19 cellular contexts compared by ENCODE assay signal in the genomic region with DNA sequence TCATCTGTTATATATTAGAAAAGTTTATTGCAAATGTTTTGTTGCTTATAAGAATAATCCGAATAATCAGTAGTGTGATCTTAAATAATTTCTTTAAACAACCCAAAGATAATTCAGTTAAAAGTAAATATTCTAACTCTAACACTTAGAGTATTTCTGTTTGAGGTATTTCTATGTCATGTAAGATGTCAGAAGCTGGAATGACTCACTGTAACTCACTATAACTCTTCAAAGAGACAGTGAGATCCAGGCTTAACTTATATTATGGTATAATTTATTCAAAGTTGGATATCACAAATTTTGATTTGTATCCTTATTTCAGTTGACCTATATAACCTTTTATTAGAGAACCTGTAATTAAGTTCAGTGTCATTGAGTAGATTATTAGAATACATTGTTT. TPM values are rescaled to one million over a fixed set of nuclear protein-coding genes. Genes with fewer than 3 reads are reported as not detected.
DNase-seq lines count a peak whose midpoint lies in the region; ATAC-seq, FAIRE-seq and TF ChIP-seq lines count a peak whose summit lies in the region.
"Had no signal": no experiment of that assay in that cellular context is flagged by ENCODE, and none has a peak within 500 bp of the region (broad histone marks: within the 10 kb centered on the region; RNA-seq: fewer than 3 reads in every experiment).

No MANE protein-coding gene starts in this region.

- H3K9me3 ChIP-seq in GM23248 (ENCODE audit: low read depth) (no peaks in the 10 kb centered on the region), GM12878 (replicated peaks; ENCODE audit: control insufficient read depth, insufficient read depth, low read length) (no peaks in the 10 kb centered on the region; the same call in 2 of the 3 replicates)

- SMC1A ChIA-PET in GM12878 (lab: Charles Lee; ENCODE audit: uncharacterized antibody, unreplicated experiment) = interaction anchor here (2.3 to 17.7 kb wide), 4 partner anchors 14 to 23 kb away, joined by 7 to 177 read pairs (median 84); no protein-coding TSS in a partner anchor

- TF ChIP-seq POLR2A in GM12878 (IDR thresholded peaks at IDR 0.05; ENCODE audit: low read depth, low read length) = no peak

- H3K79me2 ChIP-seq in GM23248 (ENCODE audit: insufficient read depth) = peaks cover 100% of the 10 kb centered on the region
- peaks cover 61% of the 10 kb centered on the region for H3K79me2 ChIP-seq in GM12878 (ENCODE audit: control insufficient read depth, insufficient read depth, low read length)

- H3K9me2 ChIP-seq in GM23248 (ENCODE audit: insufficient read depth) = no peaks in the 10 kb centered on the region

- TF ChIP-seq RAD21 in GM12878 (IDR thresholded peaks at IDR 0.05; ENCODE audit: insufficient read depth, low read depth, low read length) = no peak

- H3K4me3 Mint-ChIP-seq in stimulated activated effector memory CD8-positive, alpha-beta T cell treated with anti-CD3 and anti-CD28 coated beads, Interleukin-12 subunit alpha, Interleukin-12 subunit beta, amount 100 ng/mL, for 72 hours = no peak overlapping the region
- H3K4me3 Mint-ChIP-seq: CD14-positive monocyte, H9 had no signal

- TF ChIP-seq EP300 in GM12878 (IDR thresholded peaks at IDR 0.05; ENCODE audit: borderline replicate concordance in 1 of 2, control insufficient read depth in 1 of 2, low read depth in 2 of 2, low read length in 2 of 2) = no peak

- no peak overlapping the region for H2AFZ ChIP-seq in GM23248
- H2AFZ ChIP-seq in GM12878 (ENCODE audit: control insufficient read depth, low read depth, low read length) = no peak overlapping the region

- H4K20me1 ChIP-seq in GM23248 (ENCODE audit: insufficient read depth) (no peaks in the 10 kb centered on the region), GM12878 (ENCODE audit: control insufficient read depth, insufficient read depth) (no peaks in the 10 kb centered on the region)

- in situ Hi-C loops in GM23248 (cut with MboI) (no loop called here), GM12878 (cut with MboI) (no loop called here)

- H3K27ac ChIP-seq in GM23248 = no peak overlapping the region
- H3K27ac ChIP-seq in GM12878 (ENCODE audit: control insufficient read depth, insufficient read depth) = no peak overlapping the region
- H3K27ac ChIP-seq: HL-60 had no signal

- H3K27ac Mint-ChIP-seq in stimulated activated effector memory CD8-positive, alpha-beta T cell treated with anti-CD3 and anti-CD28 coated beads, Interleukin-12 subunit alpha, Interleukin-12 subunit beta, amount 100 ng/mL, for 72 hours = no peak overlapping the region
- H3K27ac Mint-ChIP-seq: CD14-positive monocyte, H9 had no signal

- 88 to 90% methylated on average over 1 of the region's 1 CpG for WGBS in GM23248 (ENCODE audit: low coverage in 1 of 2, low lambda C conversion rate in 2 of 2, missing lambda C conversion rate in 2 of 2), 2 experiments
- 96% methylated on average over 1 of the region's 1 CpG for WGBS in GM12878 (ENCODE audit: insufficient coverage, insufficient replicate concordance, low lambda C conversion rate, missing lambda C conversion rate)

- FAIRE-seq in A204.1 (lab: Jason Lieb, UNC) (peak; percentile 80), GM12878 (lab: Jason Lieb, UNC) (no peak)
- FAIRE-seq: HTR-8/SVneo had no signal

- H3K9ac ChIP-seq in GM23248 (no peak overlapping the region), GM12878 (ENCODE audit: control insufficient read depth, insufficient read depth, low read length) (no peak overlapping the region)

- H3K4me3 ChIP-seq in GM23248 (no peak overlapping the region), GM12878 (no peak overlapping the region)

- H3K4me1 ChIP-seq in GM23248 (ENCODE audit: insufficient read depth) (peaks cover 24% of the 10 kb centered on the region), GM12878 (ENCODE audit: control insufficient read depth, insufficient read depth, low read length) (no peaks in the 10 kb centered on the region)

- peak; percentile 52 for DNase-seq in GM23248
- DNase-seq in GM12878 (ENCODE audit: low read depth, low spot score) = no peak
- DNase-seq in iris pigment epithelial cell (ENCODE audit: low read depth) = peak; percentile 35
- no peak for DNase-seq in stimulated activated effector memory CD8-positive, alpha-beta T cell treated with anti-CD3 and anti-CD28 coated beads, Interleukin-12 subunit alpha, Interleukin-12 subunit beta, amount 100 ng/mL, for 72 hours (ENCODE audit: low spot score in 2 of 2)
- DNase-seq in stimulated activated CD4-positive, alpha-beta T cell treated with anti-CD3 and anti-CD28 coated beads, Interleukin-15, amount 100 ng/mL, for 24 hours = no peak
- DNase-seq: DMS 273 treated with DMSO at 0.1 percent for 48 hours, H9, NCI-H1436, NCI-H2029, NCI-H2171, NCI-H748 treated with DMSO at 0.1 percent for 48 hours, OCI-M1, RPMI8226 had no signal

- H3K36me3 Mint-ChIP-seq in stimulated activated effector memory CD8-positive, alpha-beta T cell treated with anti-CD3 and anti-CD28 coated beads, Interleukin-12 subunit alpha, Interleukin-12 subunit beta, amount 100 ng/mL, for 72 hours = no peaks in the 10 kb centered on the region

- no peaks in the 10 kb centered on the region for H3K9me3 Mint-ChIP-seq in stimulated activated effector memory CD8-positive, alpha-beta T cell treated with anti-CD3 and anti-CD28 coated beads, Interleukin-12 subunit alpha, Interleukin-12 subunit beta, amount 100 ng/mL, for 72 hours
- H3K9me3 Mint-ChIP-seq: CD14-positive monocyte, H9 had no signal

- H3K4me2 ChIP-seq in GM23248 (ENCODE audit: unreplicated experiment) (no peak overlapping the region), GM12878 (ENCODE audit: control insufficient read depth, insufficient read depth) (no peak overlapping the region; the same call in 1 of the 2 replicates)

- no peak for TF ChIP-seq CTCF in GM12878 (IDR thresholded peaks at IDR 0.05 in 2 of 3, conservative IDR thresholded peaks at IDR 0.05 in 1 of 3; ENCODE audit: control insufficient read depth in 2 of 3, extremely low read depth in 1 of 3, insufficient read depth in 1 of 3, low read depth in 3 of 3, low read length in 3 of 3)

- H3K36me3 ChIP-seq in GM23248 (ENCODE audit: low read depth) = peaks cover 4% of the 10 kb centered on the region; the same call in 1 of the 2 replicates
- H3K36me3 ChIP-seq in GM12878 (ENCODE audit: control insufficient read depth in 2 of 2, insufficient read depth in 2 of 2, low read length in 1 of 2) = peaks cover 0 to 4% of the 10 kb centered on the region in 2 experiments; a peak in 2 of 4 replicates

- BruUV-seq in GM12878 (replicated peaks; lab: Mats Ljungman, UMichigan) = no TSS peak

- POLR2A ChIA-PET in GM12878 (lab: Charles Lee) = interaction anchor here (0.6 to 4.1 kb wide), 4 partner anchors 9 to 939 kb away, joined by 3 to 21 read pairs (median 3); no protein-coding TSS in a partner anchor

- CTCF ChIA-PET in GM12878 (lab: Yijun Ruan, JAX) = interaction anchor here (3.2 kb wide), 1 partner anchor 38 kb away, joined by 10 read pairs; no protein-coding TSS in a partner anchor

- RAD21 ChIA-PET in GM12878 (lab: Charles Lee; ENCODE audit: unreplicated experiment) = interaction anchor here (0.7 to 5.2 kb wide), 5 partner anchors 10 to 481 kb away, joined by 5 to 31 read pairs (median 9); no protein-coding TSS in a partner anchor

- intact Hi-C loops in GM12878 (cut with micrococcal nuclease; ENCODE audit: unreplicated experiment) = loop anchor here (10.0 kb wide), 2 partner anchors 393 to 617 kb away; a partner anchor contains a TSS

- no peaks in the 10 kb centered on the region for H3F3A ChIP-seq in GM23248 (ENCODE audit: insufficient read depth)

- ATAC-seq in GM12878 (peak; percentile 49), GM21390 (IDR thresholded peaks at IDR 0.05; ENCODE audit: unreplicated experiment) (no peak), GM18502 (IDR thresholded peaks at IDR 0.05; ENCODE audit: poor library complexity, unreplicated experiment) (no peak)
- ATAC-seq in stimulated activated effector memory CD8-positive, alpha-beta T cell treated with anti-CD3 and anti-CD28 coated beads, Interleukin-12 subunit alpha, Interleukin-12 subunit beta, amount 100 ng/mL, for 72 hours = no peak

- peaks cover 25% of the 10 kb centered on the region for H3K4me1 Mint-ChIP-seq in stimulated activated effector memory CD8-positive, alpha-beta T cell treated with anti-CD3 and anti-CD28 coated beads, Interleukin-12 subunit alpha, Interleukin-12 subunit beta, amount 100 ng/mL, for 72 hours

- no peaks in the 10 kb centered on the region for H3K27me3 ChIP-seq in GM23248 (replicated peaks; ENCODE audit: insufficient read depth)
- no peaks in the 10 kb centered on the region for H3K27me3 ChIP-seq in GM12878 (replicated peaks in 1 of 2; ENCODE audit: control insufficient read depth in 2 of 2, insufficient read depth in 2 of 2, low read length in 1 of 2)

RNA-seq across cellular contexts. Expression of a gene that starts 6.9 kb away (rescaled TPM):
- total RNA-seq in GM23248 (2014; rRNA removed; shearing (Covaris generic)) = 12.1 and 22.4 TPM in 2 replicates
- polyA plus RNA-seq in GM23248 (2016; fragmentation: Nextera tagmentation; extraction: Ambion mirVana) (22.5 and 23.4 TPM in 2 replicates), GM12878 (2011; rRNA removed) (58.0 and 71.0 TPM in 2 replicates), GM12878 (2014; fragmentation: Illumina TruSeq; extraction: Trizol) (19.1 and 26.5 TPM in 2 replicates), GM12878 (2014; fragmentation: Nextera tagmentation; extraction: Ambion mirVana) (1 to 10 TPM; 7.4 to 9.2 TPM), GM12878 (2014; rRNA removed) (15.8 and 17.7 TPM in 2 replicates), GM12878 (2016; fragmentation: Nextera tagmentation; extraction: Ambion mirVana) (10 to 100 TPM; 19.3 to 23.6 TPM)
- total RNA-seq in GM12878 (2013; cell fraction: nucleolus; rRNA removed) = 608 and 633 TPM in 2 replicates
- total RNA-seq in GM12878 (2014; rRNA removed) (23.0 and 24.8 TPM in 2 replicates), GM12878 (2014; rRNA removed; fragmentation: Illumina TruSeq; extraction: Trizol) (27.4 and 34.2 TPM in 2 replicates), GM12878 (2021) (35.5 and 38.0 TPM in 2 replicates)
- 19.0 TPM for polyA plus RNA-seq in GM12878 (2011; ENCODE audit: low read depth)
- 23.0 and 24.2 TPM in 2 replicates for polyA plus RNA-seq in GM12878 (2011; cell fraction: cytosol; rRNA removed)
- 63.2 and 80.7 TPM in 2 replicates for polyA plus RNA-seq in GM12878 (2011; cell fraction: nucleus; rRNA removed)
- polyA plus RNA-seq in GM12878 (2012) = 17.0 and 22.3 TPM in 2 replicates
- polyA minus RNA-seq in GM12878 (2011; rRNA and poly(A)+ RNA removed) = 170 and 171 TPM in 2 replicates
- polyA minus RNA-seq in GM12878 (2011; cell fraction: cytosol; rRNA and poly(A)+ RNA removed) = 11.1 and 24.5 TPM in 2 replicates
- polyA minus RNA-seq in GM12878 (2011; cell fraction: nucleus; rRNA and poly(A)+ RNA removed) = 432 and 827 TPM in 2 replicates

RNA-seq across cellular contexts. Expression of a gene that starts 7.3 kb away (rescaled TPM):
- 39.5 and 51.4 TPM in 2 replicates for total RNA-seq in GM23248 (2014; rRNA removed; shearing (Covaris generic))
- 39.1 and 42.7 TPM in 2 replicates for polyA plus RNA-seq in GM23248 (2016; fragmentation: Nextera tagmentation; extraction: Ambion mirVana)
- 192 and 216 TPM in 2 replicates for total RNA-seq in GM12878 (2013; cell fraction: nucleolus; rRNA removed)
- 25.7 and 27.2 TPM in 2 replicates for total RNA-seq in GM12878 (2014; rRNA removed)
- total RNA-seq in GM12878 (2014; rRNA removed; fragmentation: Illumina TruSeq; extraction: Trizol) = 32.9 and 35.6 TPM in 2 replicates
- total RNA-seq in GM12878 (2021) = 36.6 and 38.2 TPM in 2 replicates
- 6.7 TPM for polyA plus RNA-seq in GM12878 (2011; ENCODE audit: low read depth)
- 55.9 and 98.2 TPM in 2 replicates for polyA plus RNA-seq in GM12878 (2011; rRNA removed)
- polyA plus RNA-seq in GM12878 (2011; cell fraction: cytosol; rRNA removed) = 12.6 and 33.1 TPM in 2 replicates
- 32.5 and 43.1 TPM in 2 replicates for polyA plus RNA-seq in GM12878 (2011; cell fraction: nucleus; rRNA removed)
- 17.9 and 29.9 TPM in 2 replicates for polyA plus RNA-seq in GM12878 (2012)
- polyA plus RNA-seq in GM12878 (2014; fragmentation: Illumina TruSeq; extraction: Trizol) = 56.7 and 74.2 TPM in 2 replicates
- 10 to 100 TPM; 31.3 to 71.3 TPM for polyA plus RNA-seq in GM12878 (2014; fragmentation: Nextera tagmentation; extraction: Ambion mirVana)
- 32.0 and 48.3 TPM in 2 replicates for polyA plus RNA-seq in GM12878 (2014; rRNA removed)
- 10 to 100 TPM; 62.3 to 65.5 TPM for polyA plus RNA-seq in GM12878 (2016; fragmentation: Nextera tagmentation; extraction: Ambion mirVana)
- 24.7 and 35.3 TPM in 2 replicates for polyA minus RNA-seq in GM12878 (2011; rRNA and poly(A)+ RNA removed)
- 16.2 and 18.5 TPM in 2 replicates for polyA minus RNA-seq in GM12878 (2011; cell fraction: cytosol; rRNA and poly(A)+ RNA removed)
- 45.8 and 75.0 TPM in 2 replicates for polyA minus RNA-seq in GM12878 (2011; cell fraction: nucleus; rRNA and poly(A)+ RNA removed)

Comparison
In these comparisons a context has a peak if more than half of its experiments do, and no peak if none do; other contexts are left out.
1. DNase-seq: peak in GM23248 (single experiment) and iris pigment epithelial cell (single experiment); none in GM12878 (single experiment), stimulated activated effector memory CD8-positive, alpha-beta T cell treated with anti-CD3 and anti-CD28 coated beads, Interleukin-12 subunit alpha, Interleukin-12 subunit beta, amount 100 ng/mL, for 72 hours (0 of 2) and stimulated activated CD4-positive, alpha-beta T cell treated with anti-CD3 and anti-CD28 coated beads, Interleukin-15, amount 100 ng/mL, for 24 hours (single experiment).